9 cellular contexts compared by ENCODE assay signal in the genomic region with DNA sequence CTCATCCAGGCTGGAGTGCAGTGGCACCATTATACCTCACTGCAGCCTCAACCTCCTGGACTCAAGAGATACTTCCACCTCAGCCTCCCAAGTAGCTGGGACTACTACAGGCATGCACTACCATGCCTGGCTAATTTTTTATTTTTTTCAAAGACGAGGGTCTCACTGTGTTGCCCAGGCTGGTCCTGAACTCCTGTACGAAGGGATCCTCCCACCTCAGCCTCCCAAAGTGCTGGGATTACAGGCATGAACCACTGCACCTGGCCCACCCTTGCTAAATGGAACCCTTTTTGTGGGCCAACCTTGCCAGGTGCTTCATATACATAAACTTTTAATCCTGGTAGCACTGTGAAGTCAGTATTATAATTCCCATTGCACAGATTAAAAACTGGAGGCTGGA. TPM values are rescaled to one million over a fixed set of nuclear protein-coding genes. Genes with fewer than 3 reads are reported as not detected.
DNase-seq lines count a peak whose midpoint lies in the region; ATAC-seq and TF ChIP-seq lines count a peak whose summit lies in the region.
"Had no signal": no experiment of that assay in that cellular context is flagged by ENCODE, and none has a peak within 500 bp of the region (broad histone marks: within the 10 kb centered on the region; RNA-seq: fewer than 3 reads in every experiment).

No MANE protein-coding gene starts in this region.

- H2AFZ ChIP-seq in fibroblast of lung (ENCODE audit: low read length) = no peak overlapping the region

- TF ChIP-seq CTCF in GM06990 (IDR thresholded peaks at IDR 0.05; ENCODE audit: insufficient read depth, low read length, poor library complexity, severe bottlenecking) (no peak), fibroblast of lung (conservative IDR thresholded peaks at IDR 0.05 in 1 of 2, IDR thresholded peaks at IDR 0.05 in 1 of 2; ENCODE audit: low read depth in 1 of 2, low read length in 2 of 2) (no peak)

- DNase-seq in GM06990 (ENCODE audit: extremely low read depth, insufficient read length) = no peak
- DNase-seq in SJCRH30 = no peak
- DNase-seq in fibroblast of lung (ENCODE audit: low read depth in 2 of 2) = no peak
- DNase-seq in NCI-H345 treated with DMSO at 0.1 percent for 48 hours (lab: John Stamatoyannopoulos, UW; ENCODE audit: unreplicated experiment) = no peak
- no peak for DNase-seq in germinal center (ENCODE audit: low spot score)
- no peak for DNase-seq in dermis blood vessel endothelial cell
- DNase-seq: stimulated activated CD4-positive, alpha-beta T cell treated with anti-CD3 and anti-CD28 coated beads, Interleukin-4, amount 100 ng/mL, for 1 hour had no signal

- H3K4me2 ChIP-seq in fibroblast of lung (ENCODE audit: extremely low read depth, insufficient read depth, low read length) = peak overlapping the region; percentile 81

- H3K4me3 ChIP-seq in GM06990 (replicated peaks; ENCODE audit: low read depth, low read length) = peak overlapping the region; percentile 93
- peak overlapping the region; percentile 99 for H3K4me3 ChIP-seq in SJCRH30
- peak overlapping the region; percentile 79 to 96 (median 88) for H3K4me3 ChIP-seq in fibroblast of lung (replicated peaks in 1 of 4; ENCODE audit: control extremely low read depth in 1 of 4, insufficient read depth in 1 of 4, low read depth in 3 of 4, low read length in 4 of 4)
- peak overlapping the region; percentile 96 for H3K4me3 ChIP-seq in rectal smooth muscle tissue (ENCODE audit: low read length)

- H3K9me3 ChIP-seq in SJCRH30 (replicated peaks) = no peaks in the 10 kb centered on the region
- no peaks in the 10 kb centered on the region for H3K9me3 ChIP-seq in fibroblast of lung (ENCODE audit: control insufficient read depth, insufficient read depth, low read depth, low read length)

- H3K4me1 ChIP-seq in SJCRH30 (no peaks in the 10 kb centered on the region), fibroblast of lung (ENCODE audit: control insufficient read depth, extremely low read depth, insufficient read depth, low read length) (peaks cover 10% of the 10 kb centered on the region), rectal smooth muscle tissue (ENCODE audit: control insufficient read depth, insufficient read depth, low read length) (peaks cover 11% of the 10 kb centered on the region)

- H3K27ac ChIP-seq in SJCRH30 = no peak overlapping the region
- no peak overlapping the region for H3K27ac ChIP-seq in fibroblast of lung (ENCODE audit: insufficient read depth, low read length)
- H3K27ac ChIP-seq in rectal smooth muscle tissue (ENCODE audit: low read depth, low read length) = no peak overlapping the region

- H3K79me2 ChIP-seq in fibroblast of lung (ENCODE audit: control insufficient read depth, insufficient read depth, low read length) = peaks cover 32% of the 10 kb centered on the region

- ATAC-seq in HG02759 (IDR thresholded peaks at IDR 0.05; ENCODE audit: unreplicated experiment) = no peak

- no peaks in the 10 kb centered on the region for H3K27me3 ChIP-seq in GM06990 (replicated peaks; ENCODE audit: control insufficient read depth, insufficient read depth, low read length)
- no peaks in the 10 kb centered on the region for H3K27me3 ChIP-seq in SJCRH30
- no peaks in the 10 kb centered on the region for H3K27me3 ChIP-seq in fibroblast of lung (ENCODE audit: control insufficient read depth, insufficient read depth, low read length)
- H3K27me3 ChIP-seq in rectal smooth muscle tissue (ENCODE audit: control insufficient read depth, insufficient read depth, low read length) = no peaks in the 10 kb centered on the region

- no peaks in the 10 kb centered on the region for H4K20me1 ChIP-seq in fibroblast of lung (ENCODE audit: control insufficient read depth, extremely low read depth, insufficient read depth, low read length)

- H3K36me3 ChIP-seq in GM06990 (ENCODE audit: control insufficient read depth, insufficient read depth, low read length) (peaks cover 24% of the 10 kb centered on the region), SJCRH30 (peaks cover 14% of the 10 kb centered on the region), fibroblast of lung (ENCODE audit: control insufficient read depth, insufficient read depth, low read length) (peaks cover 11% of the 10 kb centered on the region), rectal smooth muscle tissue (ENCODE audit: control insufficient read depth, insufficient read depth, low read length) (peaks cover 10% of the 10 kb centered on the region)

- H3K9ac ChIP-seq in fibroblast of lung (ENCODE audit: insufficient read depth, low read length) (no peak overlapping the region), rectal smooth muscle tissue (ENCODE audit: low read length) (no peak overlapping the region)

RNA-seq across cellular contexts. Expression of a gene that starts 1.0 kb away (rescaled TPM):
- total RNA-seq in SJCRH30 (2014; rRNA removed; shearing (Covaris generic)) = 71.3 and 71.9 TPM in 2 replicates
- 107 and 108 TPM in 2 replicates for total RNA-seq in fibroblast of lung
- polyA plus RNA-seq in fibroblast of lung = 107 and 108 TPM in 2 replicates
- 123 and 126 TPM in 2 replicates for polyA plus RNA-seq in fibroblast of lung (2012)
- 158 and 160 TPM in 2 replicates for polyA minus RNA-seq in fibroblast of lung (ENCODE audit: low replicate concordance)
- 113 and 174 TPM in 2 replicates for total RNA-seq in dermis blood vessel endothelial cell

RNA-seq across cellular contexts. Expression of a gene that starts 41.7 kb away (rescaled TPM):
- 25.5 and 26.1 TPM in 2 replicates for total RNA-seq in SJCRH30 (2014; rRNA removed; shearing (Covaris generic))
- total RNA-seq in fibroblast of lung (5.1 and 5.6 TPM in 2 replicates), dermis blood vessel endothelial cell (13.1 and 14.4 TPM in 2 replicates)
- polyA plus RNA-seq in fibroblast of lung = 5.7 and 7.3 TPM in 2 replicates
- polyA plus RNA-seq in fibroblast of lung (2012) = 2.4 and 3.6 TPM in 2 replicates
- polyA minus RNA-seq in fibroblast of lung (ENCODE audit: low replicate concordance) = 9.1 and 11.2 TPM in 2 replicates
